8 cellular contexts compared by ENCODE assay signal in genomic region chrX:72131317-72132294, GRCh38. TPM values are rescaled to one million over a fixed set of nuclear protein-coding genes. Genes with fewer than 3 reads are reported as not detected.
DNase-seq lines count a peak whose midpoint lies in the region; ATAC-seq and TF ChIP-seq lines count a peak whose summit lies in the region.

RTL5 (minus strand) TSS chrX:72131915.

- DNase-seq in AG10803 (ENCODE audit: low read depth) (peak; percentile 89), Peyer's patch (peak; percentile 60 to 87 (median 60)), foreskin fibroblast (peak; percentile 88 to 94), stomach (peak; percentile 77)
- peak; percentile 71 for DNase-seq in activated naive CD4-positive, alpha-beta T cell treated with Interleukin-2 at 50 U/mL for 16 hours

- H3K4me2 ChIP-seq in neural cell (ENCODE audit: low read length), result no peak within 1 kb of the TSS

- no peaks in the 10 kb centered on the region for H3K79me2 ChIP-seq in neural cell (replicated peaks; ENCODE audit: insufficient read depth, low read length)

- H3K4me1 ChIP-seq in HUES64 (ENCODE audit: insufficient read depth, low read length) (peaks cover 3% of the 10 kb centered on the region; the same call in 1 of the 2 replicates), Peyer's patch (peaks cover 0 to 5% (median 0%) of the 10 kb centered on the region in 4 donors), stomach (peaks cover 0 to 41% (median 11%) of the 10 kb centered on the region in 4 donors)

- peak; percentile 64 for TF ChIP-seq RAD21 in neural cell (conservative IDR thresholded peaks at IDR 0.05)

- H3K36me3 ChIP-seq in HUES64 (ENCODE audit: insufficient read depth, low read length) (no peaks in the 10 kb centered on the region; the same call in 1 of the 2 replicates), Peyer's patch (no peaks in the 10 kb centered on the region), neural cell (ENCODE audit: insufficient read depth, low read length) (no peaks in the 10 kb centered on the region), stomach (no peaks in the 10 kb centered on the region)

- TF ChIP-seq EP300 in neural cell (conservative IDR thresholded peaks at IDR 0.05; ENCODE audit: poor library complexity, severe bottlenecking) (peak; percentile 55), stomach (IDR thresholded peaks at IDR 0.05) (no peak)

- H3K9me3 ChIP-seq in HUES64 (ENCODE audit: insufficient read depth, low read depth, low read length) (no peaks in the 10 kb centered on the region), Peyer's patch (no peaks in the 10 kb centered on the region), neural cell (ENCODE audit: low read length) (no peaks in the 10 kb centered on the region), stomach (peaks cover 0 to 4% (median 0%) of the 10 kb centered on the region in 4 donors)

- no peaks in the 10 kb centered on the region for H3K9me2 ChIP-seq in neural cell (ENCODE audit: insufficient read depth, low read length)

- ATAC-seq in GM19372 (IDR thresholded peaks at IDR 0.05; ENCODE audit: low read depth, unreplicated experiment), result peak; percentile 66

- no peaks in the 10 kb centered on the region for H4K20me1 ChIP-seq in neural cell (ENCODE audit: insufficient read depth)

- H3K4me3 ChIP-seq in AG10803 (ENCODE audit: low read length), result peak within 1 kb of the TSS; percentile 64
- peak within 1 kb of the TSS; percentile 55 for H3K4me3 ChIP-seq in HUES64 (ENCODE audit: low read length)
- peak within 1 kb of the TSS; percentile 34 to 57 (median 50) for H3K4me3 ChIP-seq in Peyer's patch
- peak within 1 kb of the TSS; percentile 51 to 64 for H3K4me3 ChIP-seq in foreskin fibroblast (ENCODE audit: low read depth in 1 of 2, low read length in 2 of 2)
- H3K4me3 ChIP-seq in neural cell (ENCODE audit: low read length), result peak within 1 kb of the TSS; percentile 69
- H3K4me3 ChIP-seq in stomach, result peak within 1 kb of the TSS; percentile 49 to 54 (median 52)

- intact Hi-C loops in stomach (cut with DNase I; ENCODE audit: low total_unique reads), result loop anchor here (10.0 kb wide), 1 partner anchor 127 kb away; no protein-coding TSS in a partner anchor

- WGBS in HUES64, result under 1% methylated on average over 106 of the region's 106 CpGs
- 3 to 47% (median 8%) methylated on average over 11 to 95 of the region's 106 CpGs for WGBS in stomach, 5 donors

- H3K9ac ChIP-seq in HUES64 (ENCODE audit: low read depth, low read length) (peak within 1 kb of the TSS; percentile 26; the same call in 1 of the 2 replicates), neural cell (ENCODE audit: low read length) (peak within 1 kb of the TSS; percentile 66)

- no peak for TF ChIP-seq CTCF in AG10803 (conservative IDR thresholded peaks at IDR 0.05; ENCODE audit: low read length)
- TF ChIP-seq CTCF in Peyer's patch (IDR thresholded peaks at IDR 0.05), result no peak
- TF ChIP-seq CTCF in foreskin fibroblast (IDR thresholded peaks at IDR 0.05; ENCODE audit: low read depth, low read length), result no peak
- peak; percentile 55 for TF ChIP-seq CTCF in neural cell (IDR thresholded peaks at IDR 0.05; ENCODE audit: poor library complexity, severe bottlenecking)
- TF ChIP-seq CTCF in stomach (IDR thresholded peaks at IDR 0.05), result no peak

- TF ChIP-seq POLR2A in Peyer's patch (IDR thresholded peaks at IDR 0.05) (no peak), stomach (IDR thresholded peaks at IDR 0.05) (no peak)

- H3K27ac ChIP-seq in HUES64 (ENCODE audit: low read depth, low read length) (no peak within 1 kb of the TSS), Peyer's patch (peak within 1 kb of the TSS; percentile 22 to 72 (median 58)), neural cell (ENCODE audit: low read length) (peak within 1 kb of the TSS; percentile 88), stomach (peak within 1 kb of the TSS in 4 of 5 donors; percentile 66 to 87 (median 80))

- peaks cover 55% of the 10 kb centered on the region for H3K27me3 ChIP-seq in HUES64 (ENCODE audit: insufficient read depth, low read length)
- no peaks in the 10 kb centered on the region for H3K27me3 ChIP-seq in Peyer's patch
- no peaks in the 10 kb centered on the region for H3K27me3 ChIP-seq in neural cell (ENCODE audit: insufficient read depth, low read depth, low read length)
- peaks cover 0 to 36% (median 0%) of the 10 kb centered on the region in 3 donors for H3K27me3 ChIP-seq in stomach

- H3F3A ChIP-seq in neural cell (ENCODE audit: insufficient read depth, low read length, poor library complexity, severe bottlenecking), result no peaks in the 10 kb centered on the region

- peak within 1 kb of the TSS; percentile 4 for H2AFZ ChIP-seq in neural cell (ENCODE audit: low read depth, low read length)

TF ChIP-seq in neural cell, 6 proteins besides CTCF, POLR2A, EP300 and RAD21:
- no peak for TF ChIP-seq REST (IDR thresholded peaks at IDR 0.05; ENCODE audit: borderline replicate concordance)
- peak; percentile 67 for TF ChIP-seq SMC3 (conservative IDR thresholded peaks at IDR 0.05; ENCODE audit: poor library complexity)
- TF ChIP-seq TAF1 (IDR thresholded peaks at IDR 0.05; ENCODE audit: low read depth), result peak; percentile 59
- TF ChIP-seq MXI1 (conservative IDR thresholded peaks at IDR 0.05; ENCODE audit: poor library complexity, severe bottlenecking), result peak; percentile 46
- TF ChIP-seq POLR2AphosphoS5 (IDR thresholded peaks at IDR 0.05), result peak; percentile 61

RNA-seq across cellular contexts. Expression of gene RTL5, which starts in this region (rescaled TPM):
- polyA plus RNA-seq in HUES64 (2013, experiment 1 of 2), result 4.8 TPM
- polyA plus RNA-seq in HUES64 (2013, experiment 2 of 2), result 4.3 TPM
- total RNA-seq in Peyer's patch, result 1 to 10 TPM in 3 of 4 donors, under 1 TPM in 1; 0.18 to 1.7 (median 1.4) TPM
- polyA plus RNA-seq in neural cell, result 10.5 and 16.8 TPM in 2 replicates
- polyA minus RNA-seq in neural cell, result 11.7 and 13.4 TPM in 2 replicates
- total RNA-seq in stomach, result 1 to 10 TPM in 3 of 5 donors, under 1 TPM in 2; 0.58 to 5.4 (median 2.9) TPM
- 1 to 10 TPM; 1.2 to 3.7 (median 2.3) TPM for polyA plus RNA-seq in stomach
